In genomic region chr16:21233521-21234150, GRCh38 we compare ENCODE assay signal across 1 cellular context.
TF ChIP-seq lines count a peak whose summit lies in the region.

Gene ANKS4B, plus strand, starts transcription at chr16:21233699. Its CDS starts 39 bp downstream, at chr16:21233738.

TF ChIP-seq in HepG2, 621 proteins besides CTCF, POLR2A, EP300 and RAD21 (continued from another document and continues in another):
- TF ChIP-seq HNF1A (IDR thresholded peaks at IDR 0.05; ENCODE audit: low read depth) (peak; percentile 100), HNF1A (CRISPR knock-in tag; IDR thresholded peaks at IDR 0.05; ENCODE audit: borderline replicate concordance) (peak; percentile 100), KLF9 (CRISPR knock-in tag; IDR thresholded peaks at IDR 0.05; ENCODE audit: low read depth) (no peak), BRF2 (CRISPR knock-in tag; IDR thresholded peaks at IDR 0.05) (no peak), PCBP1 (IDR thresholded peaks at IDR 0.05; ENCODE audit: borderline replicate concordance, low read depth, low read length) (no peak), ADNP (CRISPR knock-in tag; IDR thresholded peaks at IDR 0.05) (no peak), RBAK (CRISPR knock-in tag; IDR thresholded peaks at IDR 0.05) (no peak), ZNF557 (CRISPR knock-in tag; IDR thresholded peaks at IDR 0.05) (peak; percentile 94), ZNF296 (CRISPR knock-in tag; conservative IDR thresholded peaks at IDR 0.05) (no peak), SP1 (IDR thresholded peaks at IDR 0.05) (no peak), SP1 (CRISPR knock-in tag; IDR thresholded peaks at IDR 0.05) (peak; percentile 61; the same call in 1 of the 2 replicates), ZNF10 (CRISPR knock-in tag; IDR thresholded peaks at IDR 0.05; ENCODE audit: borderline replicate concordance, low read depth) (no peak), ZNF121 (CRISPR knock-in tag; IDR thresholded peaks at IDR 0.05) (0 out of 2 replicates have a peak, but pooled peaks have one; percentile 28), TBX2 (CRISPR knock-in tag; IDR thresholded peaks at IDR 0.05; ENCODE audit: borderline replicate concordance) (peak; percentile 99), TOE1 (CRISPR knock-in tag; IDR thresholded peaks at IDR 0.05) (no peak; the same call in 1 of the 2 replicates), ZNF512 (CRISPR knock-in tag; IDR thresholded peaks at IDR 0.05) (peak; percentile 44; the same call in 1 of the 2 replicates), GMEB1 (CRISPR knock-in tag; IDR thresholded peaks at IDR 0.05; ENCODE audit: borderline replicate concordance) (no peak), PPARG (CRISPR knock-in tag; conservative IDR thresholded peaks at IDR 0.05) (peak; percentile 93), DR1 (CRISPR knock-in tag; IDR thresholded peaks at IDR 0.05) (peak; percentile 51; the same call in 1 of the 2 replicates), ZXDC (CRISPR knock-in tag; IDR thresholded peaks at IDR 0.05) (no peak), ZNF180 (CRISPR knock-in tag; IDR thresholded peaks at IDR 0.05; ENCODE audit: borderline replicate concordance, low read depth) (no peak), ZMYM2 (CRISPR knock-in tag; IDR thresholded peaks at IDR 0.05) (peak; percentile 59), ZNF746 (CRISPR knock-in tag; IDR thresholded peaks at IDR 0.05) (peak; percentile 27; the same call in 1 of the 2 replicates), CC2D1A (CRISPR knock-in tag; IDR thresholded peaks at IDR 0.05) (0 out of 2 replicates have a peak, but pooled peaks have one; percentile 14), ZNF543 (CRISPR knock-in tag; IDR thresholded peaks at IDR 0.05) (no peak), ZNF777 (CRISPR knock-in tag; IDR thresholded peaks at IDR 0.05) (0 out of 2 replicates have a peak, but pooled peaks have one; percentile 16), SP2 (CRISPR knock-in tag; IDR thresholded peaks at IDR 0.05) (no peak), SRSF9 (IDR thresholded peaks at IDR 0.05; ENCODE audit: borderline replicate concordance, insufficient read depth, low read depth, low read length, poor library complexity, severe bottlenecking) (no peak), FOXM1 (CRISPR knock-in tag; IDR thresholded peaks at IDR 0.05) (no peak), ZNF660 (CRISPR knock-in tag; IDR thresholded peaks at IDR 0.05; ENCODE audit: borderline replicate concordance, low read depth) (no peak), ZNF562 (CRISPR knock-in tag; IDR thresholded peaks at IDR 0.05; ENCODE audit: borderline replicate concordance) (no peak), NFYC (CRISPR knock-in tag; IDR thresholded peaks at IDR 0.05) (peak; percentile 34; the same call in 1 of the 2 replicates), KLF12 (CRISPR knock-in tag; IDR thresholded peaks at IDR 0.05; ENCODE audit: borderline replicate concordance) (peak; percentile 53; the same call in 1 of the 2 replicates), ATF1 (CRISPR knock-in tag; IDR thresholded peaks at IDR 0.05) (peak; percentile 77), ZNF674 (CRISPR knock-in tag; IDR thresholded peaks at IDR 0.05; ENCODE audit: low read depth) (no peak), THRA (CRISPR knock-in tag; IDR thresholded peaks at IDR 0.05; ENCODE audit: borderline replicate concordance) (peak; percentile 97), GFI1 (CRISPR knock-in tag; IDR thresholded peaks at IDR 0.05; ENCODE audit: borderline replicate concordance) (0 out of 2 replicates have a peak, but pooled peaks have one; percentile 10), MYPOP (CRISPR knock-in tag; IDR thresholded peaks at IDR 0.05) (peak; percentile 92), MYNN (CRISPR knock-in tag; IDR thresholded peaks at IDR 0.05; ENCODE audit: low read depth) (no peak), KDM3A (CRISPR knock-in tag; IDR thresholded peaks at IDR 0.05; ENCODE audit: low read depth) (no peak), TFDP1 (CRISPR knock-in tag; IDR thresholded peaks at IDR 0.05; ENCODE audit: borderline replicate concordance) (no peak), HDAC2 (CRISPR knock-in tag; IDR thresholded peaks at IDR 0.05) (peak; percentile 96), ZNF879 (CRISPR knock-in tag; IDR thresholded peaks at IDR 0.05) (no peak), ZNF30 (CRISPR knock-in tag; IDR thresholded peaks at IDR 0.05) (no peak), MAZ (IDR thresholded peaks at IDR 0.05; ENCODE audit: borderline replicate concordance, low read depth, low read length) (no peak), MAZ (CRISPR knock-in tag; IDR thresholded peaks at IDR 0.05; ENCODE audit: low read depth) (no peak), TAF1 (CRISPR knock-in tag; IDR thresholded peaks at IDR 0.05) (peak; percentile 77; the same call in 1 of the 2 replicates), HOXD1 (CRISPR knock-in tag; IDR thresholded peaks at IDR 0.05) (peak; percentile 90), ATAD3A (CRISPR knock-in tag; IDR thresholded peaks at IDR 0.05) (no peak), ATM (IDR thresholded peaks at IDR 0.05; ENCODE audit: borderline replicate concordance) (no peak), HIC2 (CRISPR knock-in tag; IDR thresholded peaks at IDR 0.05; ENCODE audit: low read depth) (peak; percentile 42; the same call in 1 of the 2 replicates)
